Comparison of ENCODE assay signal across 7 cellular contexts in the genomic region with DNA sequence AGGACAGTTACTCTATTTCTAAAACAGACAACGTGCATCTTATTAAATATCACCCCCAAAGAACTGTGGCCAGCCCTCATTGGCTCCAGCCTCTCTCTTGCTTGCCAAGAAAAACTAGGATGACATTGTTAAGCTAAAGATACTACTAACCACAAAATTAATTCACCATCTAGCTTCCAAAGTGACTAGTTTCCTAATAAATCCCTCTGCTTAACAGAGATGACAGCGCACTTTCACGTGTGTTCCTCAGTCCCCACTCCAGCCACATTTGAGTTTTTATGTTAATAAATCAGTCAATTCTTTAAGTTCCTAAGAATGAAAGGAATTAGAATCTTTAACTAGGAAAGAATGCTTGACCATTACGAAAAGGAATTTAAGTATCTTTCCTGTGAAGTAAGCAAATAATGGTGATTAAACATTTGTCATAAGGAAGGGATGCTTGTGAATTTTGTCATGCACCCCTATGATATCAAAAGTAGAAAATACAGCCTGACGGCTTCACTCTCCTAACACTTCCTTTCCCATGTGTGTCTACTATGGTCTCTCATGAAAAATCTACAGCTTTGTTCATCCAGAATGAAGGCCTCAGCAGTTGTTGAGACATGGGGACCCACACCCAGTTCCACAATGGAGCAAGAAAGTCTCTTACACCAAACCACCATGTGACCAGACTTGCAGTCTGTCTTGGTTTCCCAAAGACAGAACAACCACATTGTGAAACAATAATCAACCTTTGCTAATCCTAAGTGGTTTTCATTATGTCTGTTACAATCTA. TPM values are rescaled to one million over a fixed set of nuclear protein-coding genes. Genes with fewer than 3 reads are reported as not detected.
DNase-seq lines count a peak whose midpoint lies in the region; ATAC-seq and TF ChIP-seq lines count a peak whose summit lies in the region.

No MANE protein-coding gene starts in this region.

- POLR2A ChIA-PET in activated CD4-positive, alpha-beta memory T cell treated with anti-CD3 and anti-CD28 coated beads, Interleukin-2, amount 10 ng/mL, durations not matched to agents 7 days and 5 days (lab: Charles Lee) = no interaction called here

- H3K9me3 ChIP-seq in right cardiac atrium (ENCODE audit: control insufficient read depth, low read length) (no peaks in the 10 kb centered on the region), suprapubic skin (no peaks in the 10 kb centered on the region)

- H3K36me3 ChIP-seq in suprapubic skin = no peaks in the 10 kb centered on the region

- TF ChIP-seq CTCF in WI38 (IDR thresholded peaks at IDR 0.05; ENCODE audit: low read depth, low read length) (no peak), suprapubic skin (IDR thresholded peaks at IDR 0.05) (no peak)

- peaks cover 26% of the 10 kb centered on the region for H3K4me1 Mint-ChIP-seq in activated CD4-positive, alpha-beta memory T cell treated with anti-CD3 and anti-CD28 coated beads, Interleukin-2, amount 10 ng/mL, durations not matched to agents 7 days and 5 days

- H3K36me3 Mint-ChIP-seq in activated CD4-positive, alpha-beta memory T cell treated with anti-CD3 and anti-CD28 coated beads, Interleukin-2, amount 10 ng/mL, durations not matched to agents 7 days and 5 days (ENCODE audit: low read depth) = peaks cover 6% of the 10 kb centered on the region

- H3K27ac ChIP-seq in right cardiac atrium (ENCODE audit: low read length) (peak overlapping the region; percentile 77), suprapubic skin (peak overlapping the region; percentile 64)

- no peak overlapping the region for H3K4me3 Mint-ChIP-seq in activated CD4-positive, alpha-beta memory T cell treated with anti-CD3 and anti-CD28 coated beads, Interleukin-2, amount 10 ng/mL, durations not matched to agents 7 days and 5 days

- TF ChIP-seq POLR2A in suprapubic skin (IDR thresholded peaks at IDR 0.05) = no peak

- no peaks in the 10 kb centered on the region for H3K9me3 Mint-ChIP-seq in activated CD4-positive, alpha-beta memory T cell treated with anti-CD3 and anti-CD28 coated beads, Interleukin-2, amount 10 ng/mL, durations not matched to agents 7 days and 5 days

- ATAC-seq in HG02870 (IDR thresholded peaks at IDR 0.05; ENCODE audit: unreplicated experiment) (peak; percentile 50), right cardiac atrium (peak; percentile 55 to 56), GM21390 (IDR thresholded peaks at IDR 0.05; ENCODE audit: unreplicated experiment) (no peak)

- H3K27me3 Mint-ChIP-seq in activated CD4-positive, alpha-beta memory T cell treated with anti-CD3 and anti-CD28 coated beads, Interleukin-2, amount 10 ng/mL, durations not matched to agents 7 days and 5 days = peaks cover 8% of the 10 kb centered on the region

- CTCF ChIA-PET in activated CD4-positive, alpha-beta memory T cell treated with anti-CD3 and anti-CD28 coated beads, Interleukin-2, amount 10 ng/mL, durations not matched to agents 7 days and 5 days (lab: Charles Lee) = no interaction called here

- H3K4me3 ChIP-seq in WI38 (ENCODE audit: low read depth, low read length) (peak overlapping the region; percentile 36), right cardiac atrium (ENCODE audit: low read length) (no peak overlapping the region), suprapubic skin (no peak overlapping the region)

- intact Hi-C loops in right cardiac atrium (cut with DNase I) = no loop called here

- no peak for TF ChIP-seq EP300 in suprapubic skin (IDR thresholded peaks at IDR 0.05)

- DNase-seq in right cardiac atrium (no peak), suprapubic skin (ENCODE audit: low spot score in 2 of 2) (no peak)
- DNase-seq in NK-92 treated with Interleukin-12 subunit alpha and Interleukin-12 subunit beta, amount 100 ng/mL, for 24 hours (lab: John Stamatoyannopoulos, UW) = no peak
- no peak for DNase-seq in activated CD4-positive, alpha-beta memory T cell treated with anti-CD3 and anti-CD28 coated beads, Interleukin-2, amount 10 ng/mL, durations not matched to agents 7 days and 5 days

- no peak overlapping the region for H3K27ac Mint-ChIP-seq in activated CD4-positive, alpha-beta memory T cell treated with anti-CD3 and anti-CD28 coated beads, Interleukin-2, amount 10 ng/mL, durations not matched to agents 7 days and 5 days

- H3K4me1 ChIP-seq in right cardiac atrium (ENCODE audit: control insufficient read depth, insufficient read depth, low read length) = peaks cover 12% of the 10 kb centered on the region
- peaks cover 56% of the 10 kb centered on the region for H3K4me1 ChIP-seq in suprapubic skin

- H3K27me3 ChIP-seq in right cardiac atrium (ENCODE audit: control insufficient read depth, insufficient read depth) (no peaks in the 10 kb centered on the region), suprapubic skin (no peaks in the 10 kb centered on the region)

- WGBS in right cardiac atrium = 22% methylated on average over 5 of the region's 5 CpGs
- 32% methylated on average over 5 of the region's 5 CpGs for WGBS in suprapubic skin

RNA-seq across cellular contexts. Expression of a gene that starts 8.1 kb away (rescaled TPM):
- total RNA-seq in right cardiac atrium = 100 to 1,000 TPM in 2 of 4 donors, 10 to 100 TPM in 2; 85.1 to 122 (median 93.6) TPM
- polyA plus RNA-seq in right cardiac atrium = 24.8 TPM
- total RNA-seq in suprapubic skin = 100 to 1,000 TPM; 117 to 175 (median 142) TPM
- 10 to 100 TPM; 30.9 to 35.7 TPM for total RNA-seq in activated CD4-positive, alpha-beta memory T cell treated with anti-CD3 and anti-CD28 coated beads, Interleukin-2, amount 10 ng/mL, durations not matched to agents 7 days and 5 days
